Comparison of ENCODE assay signal across 31 cellular contexts in genomic region chr6:65202738-65203137, GRCh38.
"Had no signal": no experiment of that assay in that cellular context is flagged by ENCODE, and none has a peak within 500 bp of the region (broad histone marks: within the 10 kb centered on the region; RNA-seq: fewer than 3 reads in every experiment).

No MANE protein-coding gene starts in this region.

- ATAC-seq: activated CD4-positive, CD25-positive, alpha-beta regulatory T cell treated with anti-CD3 and anti-CD28 coated beads, Interleukin-2, amount 50 U/mL, for 24 hours; activated CD8-positive, alpha-beta T cell treated with anti-CD3 and anti-CD28 coated beads for 36 hours; activated T-cell treated with anti-CD3 and anti-CD28 coated beads, Interleukin-2, amount 50 U/mL, for 4 hours; activated T-helper 17 cell treated with anti-CD3 and anti-CD28 coated beads, Interleukin-2, amount 50 U/mL, for 72 hours; body of pancreas; effector memory CD8-positive, alpha-beta T cell; foreskin keratinocyte; gastrocnemius medialis; T-helper 17 cell had no signal

- DNase-seq: activated B cell treated with CpG ODN at 0.5 μM for 24 hours; activated CD4-positive, alpha-beta T cell treated with anti-CD3 and anti-CD28 coated beads for 48 hours; activated CD4-positive, alpha-beta T cell treated with anti-CD3 and anti-CD28 coated beads, Interleukin-2, amount 50 U/mL, for 1 hour; activated CD4-positive, alpha-beta T cell treated with anti-CD3 and anti-CD28 coated beads, Interleukin-2, amount 50 U/mL, for 48 hours; activated CD8-positive, alpha-beta memory T cell treated with anti-CD3 and anti-CD28 coated beads for 24 hours; activated CD8-positive, alpha-beta T cell treated with anti-CD3 and anti-CD28 coated beads for 36 hours; activated effector memory CD4-positive, alpha-beta T cell treated with Interleukin-2 at 50 U/mL for 16 hours; activated gamma-delta T cell treated with Interleukin-2 at 50 U/mL for 16 hours; activated naive CD4-positive, alpha-beta T cell treated with anti-CD3 and anti-CD28 coated beads, Interleukin-2, amount 50 U/mL, for 16 hours; activated naive CD4-positive, alpha-beta T cell treated with Interleukin-2 at 50 U/mL for 16 hours; activated T-cell treated with anti-CD3 and anti-CD28 coated beads, Interleukin-2, amount 50 U/mL, for 4 hours; amniotic stem cell; anterior cingulate cortex; caudate nucleus; cortex of kidney; dermis blood vessel endothelial cell; effector CD4-positive, alpha-beta T cell; effector memory CD8-positive, alpha-beta T cell; erythroblast; foreskin keratinocyte; gastrocnemius medialis; glutamatergic neuron; T-helper 1 cell; T-helper 17 cell; T1000; WERI-Rb-1 had no signal

- H3K27ac ChIP-seq: body of pancreas, esophagus muscularis mucosa, foreskin keratinocyte, gastrocnemius medialis, WERI-Rb-1 had no signal

- H3K36me3 ChIP-seq: esophagus muscularis mucosa, gastrocnemius medialis, WERI-Rb-1 had no signal

- H3K4me3 ChIP-seq: body of pancreas, esophagus muscularis mucosa, gastrocnemius medialis had no signal

- H3K27me3 ChIP-seq: body of pancreas, esophagus muscularis mucosa, foreskin keratinocyte, gastrocnemius medialis had no signal

- H3K4me1 ChIP-seq: body of pancreas, esophagus muscularis mucosa, foreskin keratinocyte, gastrocnemius medialis had no signal

- H3K9me3 ChIP-seq: body of pancreas, gastrocnemius medialis had no signal

- FAIRE-seq: colon had no signal
